ENCODE assay signal across 1 cellular context in genomic region chr17:38430822-38431221, GRCh38.
TF ChIP-seq lines count a peak whose summit lies in the region.

No MANE protein-coding gene starts in this region.

TF ChIP-seq in IMR-90, 13 proteins besides CTCF, POLR2A, EP300 and RAD21 (continued from another document):
- no peak for TF ChIP-seq ELK1 (IDR thresholded peaks at IDR 0.05; ENCODE audit: borderline replicate concordance, low read depth, low read length)
- no peak for TF ChIP-seq RFX5 (IDR thresholded peaks at IDR 0.05; ENCODE audit: low read depth, low read length)
- no peak for TF ChIP-seq FOS (IDR thresholded peaks at IDR 0.05; ENCODE audit: low read depth, low read length)
- no peak for TF ChIP-seq SMC3 (IDR thresholded peaks at IDR 0.05; ENCODE audit: low read depth, low read length)
- no peak for TF ChIP-seq MXI1 (IDR thresholded peaks at IDR 0.05; ENCODE audit: borderline replicate concordance, low read depth, low read length)
TF ChIP-seq in IMR-90: peak in this region for 0.
